10 cellular contexts compared by ENCODE assay signal in genomic region chr3:120090422-120090821, GRCh38. TPM values are rescaled to one million over a fixed set of nuclear protein-coding genes. Genes with fewer than 3 reads are reported as not detected.
A peak's percentile ranks its signal among the peaks of the same experiment; 100 is the strongest.
DNase-seq lines count a peak whose midpoint lies in the region; ATAC-seq, FAIRE-seq and TF ChIP-seq lines count a peak whose summit lies in the region.
"Had no signal": no experiment of that assay in that cellular context is flagged by ENCODE, and none has a peak within 500 bp of the region (broad histone marks: within the 10 kb centered on the region; RNA-seq: fewer than 3 reads in every experiment).

No MANE protein-coding gene starts in this region.

- ATAC-seq in heart right ventricle: no peak
- no peak for ATAC-seq in K562
- ATAC-seq in GM18867 (IDR thresholded peaks at IDR 0.05; ENCODE audit: unreplicated experiment): no peak
- ATAC-seq: HCT116 had no signal

- DNase-seq in heart right ventricle: no peak
- no peak for DNase-seq in cardiac septum (ENCODE audit: low spot score)
- DNase-seq in K562 (ENCODE audit: extremely low read depth in 1 of 4, low spot score in 3 of 4): no peak
- no peak for DNase-seq in mesenchymal stem cell
- DNase-seq in uterus: no peak
- no peak for DNase-seq in activated naive CD4-positive, alpha-beta T cell (lab: John Stamatoyannopoulos, UW)
- no peak for DNase-seq in GDM1 (lab: John Stamatoyannopoulos, UW)
- DNase-seq: activated gamma-delta T cell treated with Interleukin-2 at 50 U/mL for 16 hours had no signal

- H4K8ac ChIP-seq in mesenchymal stem cell (ENCODE audit: low read length): no peak overlapping the region

- POLR2A ChIA-PET in K562 (lab: Yijun Ruan, JAX): interaction anchor here (0.7 kb wide), 1 partner anchor 12 kb away, joined by 3 read pairs; no protein-coding TSS in a partner anchor

- FAIRE-seq in K562 (lab: Jason Lieb, UNC): no peak

- no peak overlapping the region for H2BK15ac ChIP-seq in mesenchymal stem cell (ENCODE audit: low read depth, poor library complexity, severe bottlenecking)

- H3K79me2 ChIP-seq in K562 (ENCODE audit: control insufficient read depth, insufficient read depth, low read length): peaks cover 82% of the 10 kb centered on the region

- H3K36me3 ChIP-seq in heart right ventricle (no peaks in the 10 kb centered on the region), K562 (ENCODE audit: control insufficient read depth, insufficient read depth, low read length) (peaks cover 16% of the 10 kb centered on the region; the same call in 2 of the 3 replicates), mesenchymal stem cell (ENCODE audit: control insufficient read depth in 1 of 2, insufficient read depth in 2 of 2, low read depth in 1 of 2, low read length in 2 of 2) (no peaks in the 10 kb centered on the region), uterus (no peaks in the 10 kb centered on the region)

- H3K27me3 ChIP-seq in heart right ventricle (no peaks in the 10 kb centered on the region), K562 (ENCODE audit: control insufficient read depth in 2 of 2, insufficient read depth in 2 of 2, low read length in 2 of 2) (no peaks in the 10 kb centered on the region), mesenchymal stem cell (ENCODE audit: control insufficient read depth in 1 of 2, insufficient read depth in 1 of 2, low read length in 2 of 2) (no peaks in the 10 kb centered on the region), uterus (no peaks in the 10 kb centered on the region)

- no peak overlapping the region for H3K4ac ChIP-seq in mesenchymal stem cell (ENCODE audit: low read depth in 1 of 2, low read length in 2 of 2)

- no peak overlapping the region for H4K91ac ChIP-seq in mesenchymal stem cell (ENCODE audit: low read length)

- in situ Hi-C loops in K562 (cut with MboI): no loop called here

- WGBS in heart right ventricle, 2 donors: 20 to 46% methylated on average over 1 of the region's 1 CpG
- 67% methylated on average over 1 of the region's 1 CpG for WGBS in K562 (ENCODE audit: insufficient coverage, low coverage, missing lambda C conversion rate)
- 46% methylated on average over 1 of the region's 1 CpG for WGBS in mesenchymal stem cell

- H3K23ac ChIP-seq in mesenchymal stem cell (ENCODE audit: low read length in 2 of 2): no peak overlapping the region

- no peak overlapping the region for H2BK120ac ChIP-seq in mesenchymal stem cell (ENCODE audit: low read depth, low read length)

- H2AK5ac ChIP-seq in mesenchymal stem cell (ENCODE audit: low read length, severe bottlenecking): no peak overlapping the region

- H3K18ac ChIP-seq in mesenchymal stem cell (ENCODE audit: low read depth in 1 of 2, low read length in 2 of 2): no peak overlapping the region

- H3K4me1 ChIP-seq in heart right ventricle: peaks cover 0 to 47% (median 33%) of the 10 kb centered on the region in 9 donors
- H3K4me1 ChIP-seq in K562 (replicated peaks in 1 of 2; ENCODE audit: control insufficient read depth in 2 of 2, insufficient read depth in 2 of 2, low read length in 2 of 2): peaks cover 5% of the 10 kb centered on the region in 2 experiments; a peak in 3 of 5 replicates
- peaks cover 5% of the 10 kb centered on the region for H3K4me1 ChIP-seq in mesenchymal stem cell (ENCODE audit: control insufficient read depth, insufficient read depth, low read depth, low read length)
- H3K4me1 ChIP-seq in uterus: no peaks in the 10 kb centered on the region

- no peak overlapping the region for H2BK12ac ChIP-seq in mesenchymal stem cell (ENCODE audit: low read length in 2 of 2)

- H4K20me1 ChIP-seq in K562 (replicated peaks; ENCODE audit: control insufficient read depth, insufficient read depth, low read length): peaks cover 23% of the 10 kb centered on the region

- peak overlapping the region in 5 of 10 donors; percentile 12 to 99 (median 48) for H3K27ac ChIP-seq in heart right ventricle
- no peak overlapping the region for H3K27ac ChIP-seq in K562 (ENCODE audit: extremely low read depth, low read depth, low read length)
- no peak overlapping the region for H3K27ac ChIP-seq in mesenchymal stem cell (ENCODE audit: low read length, poor library complexity, severe bottlenecking)
- H3K27ac ChIP-seq in uterus: no peak overlapping the region

- H3K9me1 ChIP-seq in K562 (ENCODE audit: control insufficient read depth, insufficient read depth, low read length): no peaks in the 10 kb centered on the region

- intact Hi-C loops in heart right ventricle (cut with DNase I) (loop anchor here in 6 of 10 donors (2.0 to 10.0 kb wide), 8 partner anchors 33 to 334 kb away; partner anchors contain the start of gene LRRC58 (in 1 of the 6)), cardiac septum (cut with DNase I) (loop anchor here (5.0 to 10.0 kb wide), 5 partner anchors 183 to 654 kb away; partner anchors contain the start of genes GTF2E1, LRRC58 and RABL3), K562 (cut with micrococcal nuclease) (loop anchor here (5.0 to 10.0 kb wide), 4 partner anchors 73 to 464 kb away; no protein-coding TSS in a partner anchor), uterus (cut with DNase I; ENCODE audit: low total_unique reads) (no loop called here)

- H3K4me2 ChIP-seq in K562 (ENCODE audit: insufficient read depth, low read length) (peak overlapping the region; percentile 70), mesenchymal stem cell (ENCODE audit: low read length, poor library complexity, severe bottlenecking) (peak overlapping the region; percentile 28)

- TF ChIP-seq POLR2A in K562 (conservative IDR thresholded peaks at IDR 0.05) (no peak), uterus (IDR thresholded peaks at IDR 0.05) (no peak)

- TF ChIP-seq RAD21 in K562 (CRISPR knock-in tag; conservative IDR thresholded peaks at IDR 0.05 in 1 of 2, IDR thresholded peaks at IDR 0.05 in 1 of 2): no peak

- no TSS peak for BruUV-seq in K562 (replicated peaks; lab: Mats Ljungman, UMichigan)

- TF ChIP-seq EP300 in K562 (IDR thresholded peaks at IDR 0.05; ENCODE audit: low read length): no peak

- H3K14ac ChIP-seq in mesenchymal stem cell (ENCODE audit: low read length in 2 of 2): no peak overlapping the region

- H2BK5ac ChIP-seq in mesenchymal stem cell (ENCODE audit: low read depth, low read length, poor library complexity, severe bottlenecking): no peak overlapping the region

- H3K9me3 ChIP-seq in heart right ventricle (no peaks in the 10 kb centered on the region), K562 (replicated peaks; ENCODE audit: control insufficient read depth, insufficient read depth, low read depth, low read length) (no peaks in the 10 kb centered on the region), mesenchymal stem cell (ENCODE audit: control insufficient read depth, low read length) (no peaks in the 10 kb centered on the region), uterus (no peaks in the 10 kb centered on the region)

- CTCF ChIA-PET in K562 (lab: Yijun Ruan, JAX; ENCODE audit: low intra/inter-chr PET ratio): no interaction called here

- H3K4me3 ChIP-seq in heart right ventricle (peak overlapping the region in 9 of 10 donors; percentile 74 to 94 (median 86)), K562 (peak overlapping the region; percentile 92; the same call in 1 of the 2 replicates), mesenchymal stem cell (ENCODE audit: insufficient read depth in 1 of 2, low read depth in 1 of 2, low read length in 2 of 2) (peak overlapping the region in 1 of 2 experiments; percentile 91), uterus (peak overlapping the region; percentile 9 to 60)

- TF ChIP-seq CTCF in heart right ventricle (IDR thresholded peaks at IDR 0.05) (no peak), K562 (IDR thresholded peaks at IDR 0.05 in 2 of 3, conservative IDR thresholded peaks at IDR 0.05 in 1 of 3; ENCODE audit: insufficient read depth in 2 of 3, low read depth in 1 of 3, low read length in 3 of 3) (no peak), uterus (IDR thresholded peaks at IDR 0.05) (no peak)

- H3K79me1 ChIP-seq in mesenchymal stem cell (replicated peaks; ENCODE audit: low read length, poor library complexity, severe bottlenecking): no peaks in the 10 kb centered on the region

- H3K9ac ChIP-seq in K562 (ENCODE audit: insufficient read depth in 1 of 2, low read depth in 2 of 2, low read length in 2 of 2) (peak overlapping the region in 1 of 2 experiments; percentile 99; a peak in 1 of 4 replicates), mesenchymal stem cell (ENCODE audit: low read length) (peak overlapping the region; percentile 100)

- H2AFZ ChIP-seq in K562 (ENCODE audit: low read depth, low read length) (no peak overlapping the region), mesenchymal stem cell (ENCODE audit: low read depth, low read length) (no peak overlapping the region)

TF ChIP-seq in K562, 482 proteins besides CTCF, POLR2A, EP300 and RAD21:
- TF ChIP-seq, protein P1, sequence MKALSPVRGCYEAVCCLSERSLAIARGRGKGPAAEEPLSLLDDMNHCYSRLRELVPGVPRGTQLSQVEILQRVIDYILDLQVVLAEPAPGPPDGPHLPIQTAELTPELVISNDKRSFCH (CRISPR knock-in tag; IDR thresholded peaks at IDR 0.05): no peak
- TF ChIP-seq, protein P1 (tag; IDR thresholded peaks at IDR 0.05): no peak
- no peak for TF ChIP-seq TBL1XR1 (IDR thresholded peaks at IDR 0.05; ENCODE audit: low read length in 2 of 2)

RNA-seq across cellular contexts. Expression of gene GSK3B, which starts 3.8 kb away (rescaled TPM):
- total RNA-seq in heart right ventricle: 10 to 100 TPM; 37.5 to 57.1 (median 51.1) TPM
- 1 to 10 TPM; 7.5 to 9.6 TPM for polyA plus RNA-seq in heart right ventricle
- total RNA-seq in cardiac septum: 46.8 TPM
- total RNA-seq in K562 (2011; cell fraction: chromatin; rRNA removed; ENCODE audit: low replicate concordance): 26.8 and 51.3 TPM in 2 replicates
- 11.5 and 15.0 TPM in 2 replicates for total RNA-seq in K562 (2011; cell fraction: nucleolus; rRNA removed)
- total RNA-seq in K562 (2011; cell fraction: nucleoplasm; rRNA removed): 19.8 and 21.6 TPM in 2 replicates
- total RNA-seq in K562 (2014; rRNA removed): 14.3 and 15.5 TPM in 2 replicates
- total RNA-seq in K562 (2014; rRNA removed; fragmentation: Illumina TruSeq; extraction: Trizol): 18.7 and 19.7 TPM in 2 replicates
- 22.1 and 25.0 TPM in 2 replicates for total RNA-seq in K562 (2015; rRNA removed; fragmentation: Illumina TruSeq; extraction: Trizol)
- total RNA-seq in K562 (2021): 20.8 and 22.2 TPM in 2 replicates
- 20.4 and 21.1 TPM in 2 replicates for polyA plus RNA-seq in K562 (2011; rRNA removed)
- 9.6 and 14.7 TPM in 2 replicates for polyA plus RNA-seq in K562 (2011; cell fraction: cytosol; rRNA removed)
- 9.6 and 17.2 TPM in 2 replicates for polyA plus RNA-seq in K562 (2011; cell fraction: nucleus; rRNA removed)
- polyA plus RNA-seq in K562 (2012): 9.6 and 11.8 TPM in 2 replicates
- polyA plus RNA-seq in K562 (2014; fragmentation: Illumina TruSeq; extraction: Trizol): 20.8 and 23.1 TPM in 2 replicates
- 1 to 10 TPM; 4.7 to 5.2 TPM for polyA plus RNA-seq in K562 (2014; fragmentation: Nextera tagmentation; extraction: Ambion mirVana)
- polyA plus RNA-seq in K562 (2014; rRNA removed): 13.0 and 13.4 TPM in 2 replicates
- 57.1 and 60.2 TPM in 2 replicates for polyA minus RNA-seq in K562 (2011; rRNA and poly(A)+ RNA removed)
- polyA minus RNA-seq in K562 (2011; cell fraction: cytosol; rRNA and poly(A)+ RNA removed): 22.4 and 33.8 TPM in 2 replicates
- polyA minus RNA-seq in K562 (2011; cell fraction: nucleus; rRNA and poly(A)+ RNA removed): 16.8 and 31.2 TPM in 2 replicates
- 61.0 TPM for polyA plus RNA-seq in mesenchymal stem cell (2013, experiment 1 of 2)
- polyA plus RNA-seq in mesenchymal stem cell (2013, experiment 2 of 2): 59.5 TPM
- 10 to 100 TPM; 13.5 to 53.8 (median 31.3) TPM for total RNA-seq in uterus
